In genomic region chr10:99525897-99526296, GRCh38 we compare ENCODE assay signal across 19 cellular contexts. TPM values are rescaled to one million over a fixed set of nuclear protein-coding genes. Genes with fewer than 3 reads are reported as not detected.
DNase-seq lines count a peak whose midpoint lies in the region; ATAC-seq, FAIRE-seq and TF ChIP-seq lines count a peak whose summit lies in the region.
"Had no signal": no experiment of that assay in that cellular context is flagged by ENCODE, and none has a peak within 500 bp of the region (broad histone marks: within the 10 kb centered on the region; RNA-seq: fewer than 3 reads in every experiment).

No MANE protein-coding gene starts in this region.

- ATAC-seq in HG02571 (IDR thresholded peaks at IDR 0.05; ENCODE audit: unreplicated experiment) = no peak

- H3K4me3 ChIP-seq in Peyer's patch (no peak overlapping the region), muscle layer of colon (ENCODE audit: low read depth in 1 of 2, low read length in 2 of 2) (peak overlapping the region in 1 of 2 donors; percentile 95), sigmoid colon (no peak overlapping the region)
- H3K4me3 ChIP-seq: HAP-1 had no signal

- H3K4me1 ChIP-seq in Peyer's patch = peaks cover 0 to 53% (median 0%) of the 10 kb centered on the region in 4 donors
- peaks cover 46% of the 10 kb centered on the region for H3K4me1 ChIP-seq in muscle layer of colon (ENCODE audit: insufficient read depth, low read length)
- peaks cover 0 to 66% (median 60%) of the 10 kb centered on the region in 4 donors for H3K4me1 ChIP-seq in sigmoid colon
- H3K4me1 ChIP-seq: BE2C had no signal

- TF ChIP-seq POLR2A in Peyer's patch (IDR thresholded peaks at IDR 0.05) = no peak
- no peak for TF ChIP-seq POLR2A in sigmoid colon (IDR thresholded peaks at IDR 0.05)

- DNase-seq in Peyer's patch = no peak
- no peak for DNase-seq in sigmoid colon
- DNase-seq in urothelium cell line (ENCODE audit: low spot score) = no peak
- DNase-seq in SKM-1 (lab: John Stamatoyannopoulos, UW; ENCODE audit: unreplicated experiment) = no peak
- DNase-seq in NCI-H187 treated with DMSO at 0.1 percent for 48 hours (lab: John Stamatoyannopoulos, UW) = no peak
- DNase-seq: BE2C; CD4-positive, alpha-beta memory T cell; DMS79; GOT3; HFFc6 had no signal

- peaks cover 0 to 4% (median 0%) of the 10 kb centered on the region in 4 donors for H3K9me3 ChIP-seq in Peyer's patch
- no peaks in the 10 kb centered on the region for H3K9me3 ChIP-seq in muscle layer of colon (ENCODE audit: low read length)
- H3K9me3 ChIP-seq in sigmoid colon = no peaks in the 10 kb centered on the region
- H3K9me3 ChIP-seq: BE2C, HAP-1 had no signal

- intact Hi-C loops in sigmoid colon (cut with DNase I) = no loop called here

- no peak for TF ChIP-seq CTCF in Peyer's patch (IDR thresholded peaks at IDR 0.05)
- TF ChIP-seq CTCF in sigmoid colon (IDR thresholded peaks at IDR 0.05) = no peak

- no peaks in the 10 kb centered on the region for H3K36me3 ChIP-seq in Peyer's patch
- no peaks in the 10 kb centered on the region for H3K36me3 ChIP-seq in muscle layer of colon (ENCODE audit: insufficient read depth, low read length)
- H3K36me3 ChIP-seq in sigmoid colon = no peaks in the 10 kb centered on the region
- H3K36me3 ChIP-seq: BE2C, HAP-1 had no signal

- H3K9ac ChIP-seq in muscle layer of colon (ENCODE audit: low read length) = no peak overlapping the region

- H3K27ac ChIP-seq in Peyer's patch (peak overlapping the region in 3 of 4 donors; percentile 58 to 92 (median 84)), muscle layer of colon (ENCODE audit: low read depth, low read length) (peak overlapping the region; percentile 95), sigmoid colon (peak overlapping the region in 3 of 4 donors; percentile 94 to 95 (median 94))
- H3K27ac ChIP-seq: C4-2B had no signal

- no peak for FAIRE-seq in urothelium cell line (lab: Jason Lieb, UNC)
- FAIRE-seq: A204.1, G401.6, GM12892 had no signal

- no peak for TF ChIP-seq EP300 in sigmoid colon (IDR thresholded peaks at IDR 0.05)

- H3K27me3 ChIP-seq in Peyer's patch = peaks cover 0 to 5% of the 10 kb centered on the region in 2 donors
- peaks cover 0 to 13% of the 10 kb centered on the region in 2 donors for H3K27me3 ChIP-seq in muscle layer of colon (ENCODE audit: control insufficient read depth in 1 of 2, insufficient read depth in 2 of 2, low read length in 2 of 2)
- no peaks in the 10 kb centered on the region for H3K27me3 ChIP-seq in sigmoid colon

RNA-seq across cellular contexts. Expression of gene NKX2-3, which starts 6.8 kb away (rescaled TPM):
- total RNA-seq in Peyer's patch (10 to 100 TPM in 2 of 4 donors, 1 to 10 TPM in 2; 4.9 to 19.0 (median 8.7) TPM), sigmoid colon (10 to 100 TPM; 32.4 to 49.9 (median 34.1) TPM)
- 1 to 10 TPM; 5.8 to 8.9 (median 7.2) TPM for polyA plus RNA-seq in sigmoid colon
- total RNA-seq: CD4-positive, alpha-beta memory T cell; HFFc6; HT1080 had no signal
- polyA plus RNA-seq: IgD-negative memory B cell had no signal
